Comparison of ENCODE assay signal across 18 cellular contexts in genomic region chr1:95686217-95686616, GRCh38.
"Had no signal": no experiment of that assay in that cellular context is flagged by ENCODE, and none has a peak within 500 bp of the region (broad histone marks: within the 10 kb centered on the region; RNA-seq: fewer than 3 reads in every experiment).

No MANE protein-coding gene starts in this region.

- H3K9me3 ChIP-seq: SJSA1 had no signal

- H3K27ac ChIP-seq: SJSA1, SK-N-MC had no signal

- ATAC-seq: T-cell had no signal

- H3K4me1 ChIP-seq: SJSA1 had no signal

- H3K4me3 ChIP-seq: SJSA1, SK-N-MC had no signal

- FAIRE-seq: RCC 7860 had no signal

- DNase-seq: KBM-7, NCI-H1092, NCI-H1105 treated with DMSO at 0.1 percent for 48 hours, NCI-H1417 treated with DMSO at 0.1 percent for 48 hours, NCI-H146, NCI-H2107, NCI-H2227 treated with DMSO at 0.1 percent for 48 hours, NCI-H524, NCI-H526 treated with DMSO at 0.1 percent for 48 hours, NCI-H774, Right ventricle myocardium superior, RPMI8226, SIG-M5, SW 1271, T-cell had no signal

- H3K36me3 ChIP-seq: SJSA1 had no signal

- H3K27me3 ChIP-seq: SJSA1 had no signal
